Comparison of ENCODE assay signal across 19 cellular contexts in genomic region chrX:97387004-97387403, GRCh38.
A peak's percentile ranks its signal among the peaks of the same experiment; 100 is the strongest.
DNase-seq lines count a peak whose midpoint lies in the region; ATAC-seq and TF ChIP-seq lines count a peak whose summit lies in the region.
"Had no signal": no experiment of that assay in that cellular context is flagged by ENCODE, and none has a peak within 500 bp of the region (broad histone marks: within the 10 kb centered on the region; RNA-seq: fewer than 3 reads in every experiment).

No MANE protein-coding gene starts in this region.

- peak overlapping the region; percentile 37 for H3K27ac Mint-ChIP-seq in activated CD4-positive, alpha-beta T cell treated with anti-CD3 and anti-CD28 coated beads for 36 hours
- H3K27ac Mint-ChIP-seq in WTC11 (0 out of 2 replicates have a peak overlapping the region, but pooled peaks have one; percentile 3), progenitor cell of endocrine pancreas (peak overlapping the region; percentile 65)
- H3K27ac Mint-ChIP-seq: CD4-positive, alpha-beta memory T cell; GM23338 had no signal

- POLR2A ChIA-PET in activated CD4-positive, alpha-beta T cell treated with anti-CD3 and anti-CD28 coated beads for 36 hours (lab: Charles Lee), result no interaction called here
- POLR2A ChIA-PET in WTC11 (lab: Charles Lee), result no interaction called here

- H3K9me3 Mint-ChIP-seq in activated CD4-positive, alpha-beta T cell treated with anti-CD3 and anti-CD28 coated beads for 36 hours (ENCODE audit: low read depth), result no peaks in the 10 kb centered on the region
- H3K9me3 Mint-ChIP-seq in WTC11, result no peaks in the 10 kb centered on the region
- peaks cover 5% of the 10 kb centered on the region for H3K9me3 Mint-ChIP-seq in progenitor cell of endocrine pancreas (ENCODE audit: low read depth)
- H3K9me3 Mint-ChIP-seq: CD14-positive monocyte; CD4-positive, alpha-beta memory T cell; GM23338; IgD-negative memory B cell had no signal

- intact Hi-C loops in activated CD4-positive, alpha-beta T cell treated with anti-CD3 and anti-CD28 coated beads for 36 hours (cut with DNase I, micrococcal nuclease), result no loop called here

- no peaks in the 10 kb centered on the region for H3K27me3 ChIP-seq in foreskin keratinocyte

- CTCF ChIA-PET in activated CD4-positive, alpha-beta T cell treated with anti-CD3 and anti-CD28 coated beads for 36 hours (lab: Charles Lee), result no interaction called here
- CTCF ChIA-PET in WTC11 (lab: Charles Lee), result no interaction called here

- peaks cover 5% of the 10 kb centered on the region for H3K36me3 Mint-ChIP-seq in activated CD4-positive, alpha-beta T cell treated with anti-CD3 and anti-CD28 coated beads for 36 hours (ENCODE audit: low read depth)
- H3K36me3 Mint-ChIP-seq in WTC11 (peaks cover 30% of the 10 kb centered on the region), progenitor cell of endocrine pancreas (ENCODE audit: insufficient read depth) (peaks cover 11% of the 10 kb centered on the region)

- DNase-seq in activated CD4-positive, alpha-beta T cell treated with anti-CD3 and anti-CD28 coated beads for 36 hours, result no peak
- no peak for DNase-seq in activated CD4-positive, alpha-beta T cell treated with anti-CD3 and anti-CD28 coated beads for 48 hours
- no peak for DNase-seq in WTC11 (ENCODE audit: low spot score)
- no peak for DNase-seq in progenitor cell of endocrine pancreas (ENCODE audit: low spot score, unreplicated experiment)
- no peak for DNase-seq in stimulated activated CD4-positive, alpha-beta T cell treated with anti-CD3 and anti-CD28 coated beads, Interleukin-4, amount 100 ng/mL, for 24 hours
- DNase-seq in foreskin keratinocyte, result no peak
- DNase-seq in DMS79 (lab: John Stamatoyannopoulos, UW), result no peak
- DNase-seq: CD4-positive, alpha-beta memory T cell; DND-41; EL had no signal

- peaks cover 6% of the 10 kb centered on the region for H3K4me1 ChIP-seq in foreskin keratinocyte
- H3K4me1 ChIP-seq: BLaER1 had no signal

- no peak overlapping the region for H3K4me3 Mint-ChIP-seq in activated CD4-positive, alpha-beta T cell treated with anti-CD3 and anti-CD28 coated beads for 36 hours
- no peak overlapping the region for H3K4me3 Mint-ChIP-seq in WTC11
- no peak overlapping the region for H3K4me3 Mint-ChIP-seq in progenitor cell of endocrine pancreas (ENCODE audit: low read depth)
- H3K4me3 Mint-ChIP-seq: CD14-positive monocyte; CD4-positive, alpha-beta memory T cell; GM23338; IgD-negative memory B cell had no signal

- no peak overlapping the region for H3K27ac ChIP-seq in foreskin keratinocyte
- H3K27ac ChIP-seq: 22Rv1, BLaER1 had no signal

- H3K27me3 Mint-ChIP-seq in activated CD4-positive, alpha-beta T cell treated with anti-CD3 and anti-CD28 coated beads for 36 hours, result no peaks in the 10 kb centered on the region
- H3K27me3 Mint-ChIP-seq in WTC11 (ENCODE audit: low read depth), result no peaks in the 10 kb centered on the region
- no peaks in the 10 kb centered on the region for H3K27me3 Mint-ChIP-seq in progenitor cell of endocrine pancreas
- H3K27me3 Mint-ChIP-seq: CD4-positive, alpha-beta memory T cell; IgD-negative memory B cell had no signal

- ATAC-seq in activated CD4-positive, alpha-beta T cell treated with anti-CD3 and anti-CD28 coated beads for 36 hours, result no peak
- ATAC-seq in WTC11, result no peak
- ATAC-seq in foreskin keratinocyte, result no peak
- no peak for ATAC-seq in GM21723 (IDR thresholded peaks at IDR 0.05; ENCODE audit: unreplicated experiment)
- ATAC-seq: GM12878, GM23338, HCT116, HepG2 had no signal

- H3K4me1 Mint-ChIP-seq in activated CD4-positive, alpha-beta T cell treated with anti-CD3 and anti-CD28 coated beads for 36 hours, result peaks cover 6% of the 10 kb centered on the region
- H3K4me1 Mint-ChIP-seq in WTC11, result no peaks in the 10 kb centered on the region
- peaks cover 5% of the 10 kb centered on the region for H3K4me1 Mint-ChIP-seq in progenitor cell of endocrine pancreas (ENCODE audit: low read depth)
- H3K4me1 Mint-ChIP-seq: CD4-positive, alpha-beta memory T cell; IgD-negative memory B cell had no signal

- TF ChIP-seq CTCF in WTC11 (IDR thresholded peaks at IDR 0.05) (no peak), progenitor cell of endocrine pancreas (IDR thresholded peaks at IDR 0.05; ENCODE audit: unreplicated experiment) (no peak), foreskin keratinocyte (conservative IDR thresholded peaks at IDR 0.05) (no peak)

TF ChIP-seq in WTC11, 78 proteins besides CTCF, POLR2A, EP300 and RAD21:
- TF ChIP-seq SP1 (CRISPR knock-in tag; conservative IDR thresholded peaks at IDR 0.05), result no peak

Comparison
In these comparisons a context has a peak if more than half of its experiments do, and no peak if none do; other contexts are left out.
1. H3K27ac Mint-ChIP-seq: peak in every context shown above with its lines; median percentile 65 in progenitor cell of endocrine pancreas; 37 in activated CD4-positive, alpha-beta T cell treated with anti-CD3 and anti-CD28 coated beads for 36 hours; 3 in WTC11.